Comparison of ENCODE assay signal across 1 cellular context in the genomic region with DNA sequence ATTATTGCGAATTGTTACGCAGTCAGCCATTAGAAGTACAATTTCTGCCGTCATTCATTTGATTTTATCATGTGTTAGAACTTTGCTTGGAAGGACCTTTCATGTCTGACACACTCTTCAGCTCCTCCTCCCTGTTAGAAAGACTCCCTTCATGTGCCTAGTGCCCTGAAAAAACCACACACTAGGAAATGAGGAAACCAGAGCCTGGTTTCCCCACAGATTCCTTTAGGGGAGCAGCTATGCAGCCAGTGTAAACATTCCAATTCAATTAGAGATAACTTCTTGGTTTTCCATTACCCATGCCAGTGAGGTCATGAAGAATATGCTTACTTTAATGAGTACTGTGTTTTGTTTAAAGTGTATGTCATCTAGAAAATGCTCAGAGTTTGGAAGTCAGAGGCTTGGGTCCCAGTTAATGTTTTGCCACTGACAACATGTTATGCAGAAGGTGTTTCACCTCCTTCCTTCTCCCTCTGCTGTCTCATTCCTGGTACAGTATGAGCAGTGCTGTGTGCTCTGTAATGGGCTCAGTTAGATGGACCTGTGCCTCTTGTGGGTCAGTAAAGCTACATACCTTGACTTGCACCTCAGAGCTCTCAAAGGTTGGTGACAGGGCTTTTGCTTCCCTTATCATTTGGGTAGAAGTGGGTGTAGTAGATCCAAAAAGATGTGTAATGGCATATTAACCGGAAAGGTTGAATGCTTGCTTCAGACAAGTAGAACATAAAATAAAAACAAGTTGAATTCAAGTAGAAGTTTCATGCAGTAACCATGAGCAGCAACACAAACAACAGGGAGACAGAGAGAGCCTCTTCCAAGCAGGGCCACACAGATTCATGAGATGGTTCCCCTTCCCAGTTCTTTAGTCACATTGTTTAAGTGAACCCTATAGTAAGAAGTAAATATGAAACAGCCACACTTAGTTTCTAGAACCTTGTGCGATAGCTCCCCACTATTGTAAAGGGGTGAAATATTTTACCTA.
TF ChIP-seq lines count a peak whose summit lies in the region.

No MANE protein-coding gene starts in this region.

TF ChIP-seq in HEK293, 187 proteins besides CTCF, POLR2A, EP300 and RAD21 (continued from another document and continues in another):
- TF ChIP-seq ZBTB10 (tag by site-specific recombination; IDR thresholded peaks at IDR 0.05) (no peak), ZNF624 (tag by site-specific recombination; IDR thresholded peaks at IDR 0.05) (no peak), AEBP2 (tag by site-specific recombination; IDR thresholded peaks at IDR 0.05; ENCODE audit: borderline replicate concordance) (no peak), ZNF629 (tag by site-specific recombination; IDR thresholded peaks at IDR 0.05) (peak; percentile 98), ZNF830 (tag by site-specific recombination; IDR thresholded peaks at IDR 0.05; ENCODE audit: low read depth) (no peak), BCL11B (tag by site-specific recombination; IDR thresholded peaks at IDR 0.05; ENCODE audit: low read depth) (no peak), PBX3 (CRISPR knock-in tag; IDR thresholded peaks at IDR 0.05) (no peak), ZNF214 (tag by site-specific recombination; IDR thresholded peaks at IDR 0.05; ENCODE audit: borderline replicate concordance) (no peak), ZNF341 (tag by site-specific recombination; IDR thresholded peaks at IDR 0.05; ENCODE audit: low read depth) (no peak), ZNF335 (tag by site-specific recombination; conservative IDR thresholded peaks at IDR 0.05) (peak; percentile 56; the same call in 1 of the 2 replicates), KLF9 (tag by site-specific recombination; IDR thresholded peaks at IDR 0.05; ENCODE audit: low read depth) (no peak), ZNF211 (tag by site-specific recombination; IDR thresholded peaks at IDR 0.05; ENCODE audit: low read depth) (no peak), MEIS1 (CRISPR knock-in tag; IDR thresholded peaks at IDR 0.05; ENCODE audit: borderline replicate concordance) (no peak), ZNF223 (tag by site-specific recombination; IDR thresholded peaks at IDR 0.05) (no peak), ZNF544 (tag by site-specific recombination; IDR thresholded peaks at IDR 0.05) (no peak), ZNF174 (tag by site-specific recombination; IDR thresholded peaks at IDR 0.05) (no peak), ZNF654 (tag by site-specific recombination; IDR thresholded peaks at IDR 0.05; ENCODE audit: low read depth) (peak; percentile 17; the same call in 1 of the 2 replicates), ZBTB21 (tag by site-specific recombination; IDR thresholded peaks at IDR 0.05) (peak; percentile 91), ZNF19 (tag by site-specific recombination; IDR thresholded peaks at IDR 0.05; ENCODE audit: low read depth) (no peak), ZNF274 (IDR thresholded peaks at IDR 0.05; ENCODE audit: low read length) (no peak), ZNF274 (tag by site-specific recombination; IDR thresholded peaks at IDR 0.05; ENCODE audit: borderline replicate concordance) (no peak), YY1 (tag by site-specific recombination; IDR thresholded peaks at IDR 0.05) (no peak), ZNF248 (tag by site-specific recombination; IDR thresholded peaks at IDR 0.05) (no peak), OVOL3 (tag by site-specific recombination; IDR thresholded peaks at IDR 0.05) (peak; percentile 64; the same call in 1 of the 2 replicates), ZNF394 (tag by site-specific recombination; IDR thresholded peaks at IDR 0.05; ENCODE audit: borderline replicate concordance) (peak; percentile 83), ZNF132 (tag by site-specific recombination; IDR thresholded peaks at IDR 0.05; ENCODE audit: borderline replicate concordance) (no peak), ZNF768 (tag by site-specific recombination; IDR thresholded peaks at IDR 0.05) (no peak), ZSCAN30 (tag by site-specific recombination; IDR thresholded peaks at IDR 0.05) (peak; percentile 54; the same call in 1 of the 2 replicates), MZF1 (tag by site-specific recombination; IDR thresholded peaks at IDR 0.05; ENCODE audit: borderline replicate concordance) (peak; percentile 95), ZNF362 (tag by site-specific recombination; IDR thresholded peaks at IDR 0.05) (no peak; the same call in 1 of the 2 replicates), TSHZ1 (tag by site-specific recombination; IDR thresholded peaks at IDR 0.05; ENCODE audit: borderline replicate concordance) (peak; percentile 79), ZNF664 (tag by site-specific recombination; IDR thresholded peaks at IDR 0.05) (peak; percentile 84), ZNF707 (tag by site-specific recombination; IDR thresholded peaks at IDR 0.05) (no peak), ZNF548 (tag by site-specific recombination; IDR thresholded peaks at IDR 0.05) (no peak), ZNF701 (tag by site-specific recombination; IDR thresholded peaks at IDR 0.05) (no peak), ZNF555 (tag by site-specific recombination; conservative IDR thresholded peaks at IDR 0.05) (no peak)
- TF ChIP-seq, protein P1, sequence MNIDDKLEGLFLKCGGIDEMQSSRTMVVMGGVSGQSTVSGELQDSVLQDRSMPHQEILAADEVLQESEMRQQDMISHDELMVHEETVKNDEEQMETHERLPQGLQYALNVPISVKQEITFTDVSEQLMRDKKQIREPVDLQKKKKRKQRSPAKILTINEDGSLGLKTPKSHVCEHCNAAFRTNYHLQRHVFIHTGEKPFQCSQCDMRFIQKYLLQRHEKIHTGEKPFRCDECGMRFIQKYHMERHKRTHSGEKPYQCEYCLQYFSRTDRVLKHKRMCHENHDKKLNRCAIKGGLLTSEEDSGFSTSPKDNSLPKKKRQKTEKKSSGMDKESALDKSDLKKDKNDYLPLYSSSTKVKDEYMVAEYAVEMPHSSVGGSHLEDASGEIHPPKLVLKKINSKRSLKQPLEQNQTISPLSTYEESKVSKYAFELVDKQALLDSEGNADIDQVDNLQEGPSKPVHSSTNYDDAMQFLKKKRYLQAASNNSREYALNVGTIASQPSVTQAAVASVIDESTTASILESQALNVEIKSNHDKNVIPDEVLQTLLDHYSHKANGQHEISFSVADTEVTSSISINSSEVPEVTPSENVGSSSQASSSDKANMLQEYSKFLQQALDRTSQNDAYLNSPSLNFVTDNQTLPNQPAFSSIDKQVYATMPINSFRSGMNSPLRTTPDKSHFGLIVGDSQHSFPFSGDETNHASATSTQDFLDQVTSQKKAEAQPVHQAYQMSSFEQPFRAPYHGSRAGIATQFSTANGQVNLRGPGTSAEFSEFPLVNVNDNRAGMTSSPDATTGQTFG (tag by site-specific recombination; IDR thresholded peaks at IDR 0.05; ENCODE audit: borderline replicate concordance): no peak
- TF ChIP-seq, protein P2, sequence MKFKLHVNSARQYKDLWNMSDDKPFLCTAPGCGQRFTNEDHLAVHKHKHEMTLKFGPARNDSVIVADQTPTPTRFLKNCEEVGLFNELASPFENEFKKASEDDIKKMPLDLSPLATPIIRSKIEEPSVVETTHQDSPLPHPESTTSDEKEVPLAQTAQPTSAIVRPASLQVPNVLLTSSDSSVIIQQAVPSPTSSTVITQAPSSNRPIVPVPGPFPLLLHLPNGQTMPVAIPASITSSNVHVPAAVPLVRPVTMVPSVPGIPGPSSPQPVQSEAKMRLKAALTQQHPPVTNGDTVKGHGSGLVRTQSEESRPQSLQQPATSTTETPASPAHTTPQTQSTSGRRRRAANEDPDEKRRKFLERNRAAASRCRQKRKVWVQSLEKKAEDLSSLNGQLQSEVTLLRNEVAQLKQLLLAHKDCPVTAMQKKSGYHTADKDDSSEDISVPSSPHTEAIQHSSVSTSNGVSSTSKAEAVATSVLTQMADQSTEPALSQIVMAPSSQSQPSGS (tag by site-specific recombination; IDR thresholded peaks at IDR 0.05; ENCODE audit: low read depth): peak; percentile 80
- TF ChIP-seq, protein P3, sequence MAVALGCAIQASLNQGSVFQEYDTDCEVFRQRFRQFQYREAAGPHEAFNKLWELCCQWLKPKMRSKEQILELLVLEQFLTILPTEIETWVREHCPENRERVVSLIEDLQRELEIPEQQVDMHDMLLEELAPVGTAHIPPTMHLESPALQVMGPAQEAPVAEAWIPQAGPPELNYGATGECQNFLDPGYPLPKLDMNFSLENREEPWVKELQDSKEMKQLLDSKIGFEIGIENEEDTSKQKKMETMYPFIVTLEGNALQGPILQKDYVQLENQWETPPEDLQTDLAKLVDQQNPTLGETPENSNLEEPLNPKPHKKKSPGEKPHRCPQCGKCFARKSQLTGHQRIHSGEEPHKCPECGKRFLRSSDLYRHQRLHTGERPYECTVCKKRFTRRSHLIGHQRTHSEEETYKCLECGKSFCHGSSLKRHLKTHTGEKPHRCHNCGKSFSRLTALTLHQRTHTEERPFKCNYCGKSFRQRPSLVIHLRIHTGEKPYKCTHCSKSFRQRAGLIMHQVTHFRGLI (tag by site-specific recombination; IDR thresholded peaks at IDR 0.05): no peak
- TF ChIP-seq, protein P4, sequence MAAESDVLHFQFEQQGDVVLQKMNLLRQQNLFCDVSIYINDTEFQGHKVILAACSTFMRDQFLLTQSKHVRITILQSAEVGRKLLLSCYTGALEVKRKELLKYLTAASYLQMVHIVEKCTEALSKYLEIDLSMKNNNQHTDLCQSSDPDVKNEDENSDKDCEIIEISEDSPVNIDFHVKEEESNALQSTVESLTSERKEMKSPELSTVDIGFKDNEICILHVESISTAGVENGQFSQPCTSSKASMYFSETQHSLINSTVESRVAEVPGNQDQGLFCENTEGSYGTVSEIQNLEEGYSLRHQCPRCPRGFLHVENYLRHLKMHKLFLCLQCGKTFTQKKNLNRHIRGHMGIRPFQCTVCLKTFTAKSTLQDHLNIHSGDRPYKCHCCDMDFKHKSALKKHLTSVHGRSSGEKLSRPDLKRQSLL (tag by site-specific recombination; IDR thresholded peaks at IDR 0.05): no peak
